In genomic region chr1:204746838-204747442, GRCh38 we compare ENCODE assay signal across 7 cellular contexts.
A peak's percentile ranks its signal among the peaks of the same experiment; 100 is the strongest.
DNase-seq lines count a peak whose midpoint lies in the region; ATAC-seq, FAIRE-seq and TF ChIP-seq lines count a peak whose summit lies in the region.

No MANE protein-coding gene starts in this region.

- no peak for TF ChIP-seq POLR2A in HepG2 (IDR thresholded peaks at IDR 0.05; ENCODE audit: insufficient read depth in 1 of 2, low read depth in 2 of 2, low read length in 2 of 2)

- no peak overlapping the region for H3K4me2 ChIP-seq in HepG2 (ENCODE audit: low read depth, low read length)

- H3K9me3 ChIP-seq in HepG2 (ENCODE audit: low read length): no peaks in the 10 kb centered on the region

- in situ Hi-C loops in HepG2 (cut with HindIII; ENCODE audit: extremely low pct_ligation_motif_present, low pct_unique_long_range_greater_than_20kb): no loop called here

- intact Hi-C loops in HepG2 (cut with micrococcal nuclease; ENCODE audit: unreplicated experiment): no loop called here

- H3K4me1 ChIP-seq in HepG2 (ENCODE audit: insufficient read depth, low read length): 0 out of 2 replicates have a peak, but pooled peaks cover 6% of the 10 kb centered on the region

- no peak for ATAC-seq in central memory CD8-positive, alpha-beta T cell (replicated peaks; ENCODE audit: extremely low read depth, poor library complexity, severe bottlenecking)
- ATAC-seq in HepG2 (peak; percentile 86), HG03139 (IDR thresholded peaks at IDR 0.05; ENCODE audit: unreplicated experiment) (no peak)

- no peaks in the 10 kb centered on the region for H3K36me3 ChIP-seq in HepG2 (replicated peaks in 1 of 2; ENCODE audit: control insufficient read depth in 1 of 2, insufficient read depth in 2 of 2, low read length in 2 of 2)

- H3K4me3 Mint-ChIP-seq in central memory CD8-positive, alpha-beta T cell: no peak overlapping the region

- H3K27ac ChIP-seq in VCaP: no peak overlapping the region
- H3K27ac ChIP-seq in HepG2 (ENCODE audit: extremely low read length, insufficient read depth, low read length): no peak overlapping the region

- H2AFZ ChIP-seq in HepG2 (ENCODE audit: low read length): no peak overlapping the region

- POLR2A ChIA-PET in HepG2 (lab: Yijun Ruan, JAX): no interaction called here

- peak; percentile 88 for FAIRE-seq in HepG2 (lab: Jason Lieb, UNC)

- H3K4me3 ChIP-seq in HepG2 (replicated peaks in 1 of 3; ENCODE audit: insufficient read depth in 1 of 3, low read depth in 2 of 3, low read length in 3 of 3): no peak overlapping the region

- no peak overlapping the region for H3K27ac Mint-ChIP-seq in central memory CD8-positive, alpha-beta T cell (ENCODE audit: low read depth)

- H3K27me3 ChIP-seq in HepG2 (ENCODE audit: control insufficient read depth in 1 of 2, insufficient read depth in 2 of 2, low read length in 2 of 2): peaks cover 0 to 13% of the 10 kb centered on the region in 2 experiments; a peak in 4 of 5 replicates

- TF ChIP-seq RAD21 in HepG2 (CRISPR knock-in tag; IDR thresholded peaks at IDR 0.05): no peak

- peaks cover 56% of the 10 kb centered on the region for H3K27me3 Mint-ChIP-seq in central memory CD8-positive, alpha-beta T cell

- no peaks in the 10 kb centered on the region for H3K4me1 Mint-ChIP-seq in central memory CD8-positive, alpha-beta T cell

- H4K20me1 ChIP-seq in HepG2 (ENCODE audit: insufficient read depth, low read length): no peaks in the 10 kb centered on the region

- TF ChIP-seq EP300 in HepG2 (IDR thresholded peaks at IDR 0.05; ENCODE audit: low read depth in 2 of 2, low read length in 2 of 2) (no peak), HepG2 (CRISPR knock-in tag; IDR thresholded peaks at IDR 0.05; ENCODE audit: borderline replicate concordance) (no peak)

- CTCF ChIA-PET in HepG2 (lab: Yijun Ruan, JAX; ENCODE audit: low intra/inter-chr PET ratio, low total read pairs): no interaction called here

- H3K9me3 Mint-ChIP-seq in central memory CD8-positive, alpha-beta T cell: no peaks in the 10 kb centered on the region

- DNase-seq in NCI-H1092 (lab: John Stamatoyannopoulos, UW): peak; percentile 37
- peak; percentile 19 to 25 for DNase-seq in central memory CD8-positive, alpha-beta T cell (ENCODE audit: low spot score in 2 of 2)
- DNase-seq in HepG2 (ENCODE audit: low spot score): peak; percentile 40
- peak; percentile 8 to 20 for DNase-seq in stimulated activated CD8-positive, alpha-beta memory T cell treated with anti-CD3 and anti-CD28 coated beads, Interleukin-2, amount 100 ng/mL, for 48 hours (ENCODE audit: low read depth in 2 of 2)

- no peaks in the 10 kb centered on the region for H3K79me2 ChIP-seq in HepG2 (ENCODE audit: insufficient read depth, low read length)

- BruUV-seq in HepG2 (replicated peaks; lab: Mats Ljungman, UMichigan): no TSS peak

- TF ChIP-seq CTCF in GM12873 (IDR thresholded peaks at IDR 0.05; ENCODE audit: insufficient read depth, low read depth, low read length, missing control alignments) (peak; percentile 98), VCaP (conservative IDR thresholded peaks at IDR 0.05) (peak; percentile 89), HepG2 (CRISPR knock-in tag; IDR thresholded peaks at IDR 0.05) (peak; percentile 71)

- H3K36me3 Mint-ChIP-seq in central memory CD8-positive, alpha-beta T cell (ENCODE audit: insufficient read depth): no peaks in the 10 kb centered on the region

- no peak overlapping the region for H3K9ac ChIP-seq in HepG2 (ENCODE audit: insufficient read depth, low read depth, low read length)

TF ChIP-seq in HepG2, 621 proteins besides CTCF, POLR2A, EP300 and RAD21:
- TF ChIP-seq STAG1 (CRISPR knock-in tag; IDR thresholded peaks at IDR 0.05) (peak; percentile 34), FOXM1 (CRISPR knock-in tag; IDR thresholded peaks at IDR 0.05) (no peak), DRAP1 (CRISPR knock-in tag; IDR thresholded peaks at IDR 0.05) (no peak), PHB2 (IDR thresholded peaks at IDR 0.05; ENCODE audit: partially characterized antibody) (no peak), ZNF816 (CRISPR knock-in tag; IDR thresholded peaks at IDR 0.05; ENCODE audit: borderline replicate concordance) (no peak), DNMT3B (CRISPR knock-in tag; conservative IDR thresholded peaks at IDR 0.05) (no peak), AGO1 (IDR thresholded peaks at IDR 0.05; ENCODE audit: low read depth, low read length, poor library complexity, severe bottlenecking) (no peak), ZNF207 (IDR thresholded peaks at IDR 0.05; ENCODE audit: borderline replicate concordance) (no peak), CCDC6 (CRISPR knock-in tag; IDR thresholded peaks at IDR 0.05) (no peak), POGK (CRISPR knock-in tag; conservative IDR thresholded peaks at IDR 0.05) (no peak), SMC3 (IDR thresholded peaks at IDR 0.05; ENCODE audit: low read length) (peak; percentile 22; the same call in 1 of the 2 replicates), CEBPB (IDR thresholded peaks at IDR 0.05; ENCODE audit: borderline replicate concordance, low read depth, low read length) (peak; percentile 23; the same call in 1 of the 2 replicates), SMARCE1 (IDR thresholded peaks at IDR 0.05; ENCODE audit: borderline replicate concordance) (no peak)
